9 cellular contexts compared by ENCODE assay signal in genomic region chr3:119700269-119700919, GRCh38. TPM values are rescaled to one million over a fixed set of nuclear protein-coding genes. Genes with fewer than 3 reads are reported as not detected.
DNase-seq lines count a peak whose midpoint lies in the region; ATAC-seq and TF ChIP-seq lines count a peak whose summit lies in the region.
"Had no signal": no experiment of that assay in that cellular context is flagged by ENCODE, and none has a peak within 500 bp of the region (broad histone marks: within the 10 kb centered on the region; RNA-seq: fewer than 3 reads in every experiment).

No MANE protein-coding gene starts in this region.

- peak overlapping the region; percentile 8 for H3K4me3 Mint-ChIP-seq in activated T-cell treated with anti-CD3 and anti-CD28 coated beads, Interleukin-2, amount 50 U/mL, for 24 hours
- H3K4me3 Mint-ChIP-seq in naive thymus-derived CD4-positive, alpha-beta T cell, result peak overlapping the region in 5 of 10 donors; percentile 8 to 59 (median 33)

- no peak overlapping the region for H3K4me3 ChIP-seq in naive thymus-derived CD4-positive, alpha-beta T cell (ENCODE audit: low read length)
- H3K4me3 ChIP-seq in dorsolateral prefrontal cortex, result no peak overlapping the region
- H3K4me3 ChIP-seq in right cardiac atrium (ENCODE audit: low read length), result no peak overlapping the region
- H3K4me3 ChIP-seq: BLaER1 had no signal

- peaks cover 0 to 13% of the 10 kb centered on the region in 2 donors for H3K4me1 ChIP-seq in naive thymus-derived CD4-positive, alpha-beta T cell (ENCODE audit: control insufficient read depth in 2 of 2, insufficient read depth in 2 of 2, low read length in 2 of 2)
- no peaks in the 10 kb centered on the region for H3K4me1 ChIP-seq in right cardiac atrium (ENCODE audit: control insufficient read depth, insufficient read depth, low read length)
- H3K4me1 ChIP-seq: BLaER1 had no signal

- peaks cover 10% of the 10 kb centered on the region for H3K9me3 Mint-ChIP-seq in activated T-cell treated with anti-CD3 and anti-CD28 coated beads, Interleukin-2, amount 50 U/mL, for 24 hours
- peaks cover 0 to 8% (median 0%) of the 10 kb centered on the region in 11 donors for H3K9me3 Mint-ChIP-seq in naive thymus-derived CD4-positive, alpha-beta T cell

- no peaks in the 10 kb centered on the region for H3K9me3 ChIP-seq in naive thymus-derived CD4-positive, alpha-beta T cell (ENCODE audit: control insufficient read depth in 2 of 3, low read length in 3 of 3)
- H3K9me3 ChIP-seq in right cardiac atrium (ENCODE audit: control insufficient read depth, low read length), result no peaks in the 10 kb centered on the region

- intact Hi-C loops in naive thymus-derived CD4-positive, alpha-beta T cell (cut with micrococcal nuclease), result loop anchor here in 1 of 2 donors (1.0 to 10.0 kb wide), 2 partner anchors 23 to 644 kb away; partner anchors contain the start of genes COX17 and LRRC58
- intact Hi-C loops in dorsolateral prefrontal cortex (cut with DNase I), result no loop called here
- intact Hi-C loops in right cardiac atrium (cut with DNase I), result no loop called here

- H3K27ac ChIP-seq in naive thymus-derived CD4-positive, alpha-beta T cell (ENCODE audit: low read depth, low read length), result no peak overlapping the region
- H3K27ac ChIP-seq in dorsolateral prefrontal cortex (no peak overlapping the region), right cardiac atrium (ENCODE audit: low read length) (no peak overlapping the region)
- H3K27ac ChIP-seq: BLaER1 had no signal

- peaks cover 11% of the 10 kb centered on the region for H3K27me3 Mint-ChIP-seq in activated T-cell treated with anti-CD3 and anti-CD28 coated beads, Interleukin-2, amount 50 U/mL, for 24 hours
- H3K27me3 Mint-ChIP-seq in naive thymus-derived CD4-positive, alpha-beta T cell, result peaks cover 0 to 21% (median 3%) of the 10 kb centered on the region in 5 donors

- POLR2A ChIA-PET in naive thymus-derived CD4-positive, alpha-beta T cell (lab: Charles Lee), result interaction anchor here (0.5 kb wide), 1 partner anchor 206 kb away, joined by 3 read pairs; no protein-coding TSS in a partner anchor

- ATAC-seq in activated CD4-positive, CD25-positive, alpha-beta regulatory T cell treated with anti-CD3 and anti-CD28 coated beads, Interleukin-2, amount 50 U/mL, for 24 hours, result peak; percentile 34 to 50
- ATAC-seq in HG03135 (IDR thresholded peaks at IDR 0.05; ENCODE audit: unreplicated experiment), result peak; percentile 35
- ATAC-seq in naive thymus-derived CD4-positive, alpha-beta T cell, result peak; percentile 45
- no peak for ATAC-seq in right cardiac atrium

- DNase-seq in activated CD4-positive, CD25-positive, alpha-beta regulatory T cell treated with anti-CD3 and anti-CD28 coated beads, Interleukin-2, amount 50 U/mL, for 72 hours, result no peak
- peak; percentile 31 for DNase-seq in activated T-cell treated with anti-CD3 and anti-CD28 coated beads, Interleukin-2, amount 50 U/mL, for 24 hours
- DNase-seq in naive thymus-derived CD4-positive, alpha-beta T cell, result peak in 2 of 9 donors; percentile 31 to 33
- no peak for DNase-seq in dorsolateral prefrontal cortex
- DNase-seq in right cardiac atrium, result no peak
- DNase-seq in hepatic stellate cell (ENCODE audit: low spot score), result no peak

- TF ChIP-seq CTCF in dorsolateral prefrontal cortex (IDR thresholded peaks at IDR 0.05 in 54 of 56, conservative IDR thresholded peaks at IDR 0.05 in 2 of 56; ENCODE audit: low read depth in 1 of 56, partially characterized antibody in 56 of 56), result no peak

- H3K27me3 ChIP-seq in naive thymus-derived CD4-positive, alpha-beta T cell (ENCODE audit: control insufficient read depth in 2 of 2, insufficient read depth in 2 of 2, low read length in 2 of 2), result no peaks in the 10 kb centered on the region
- no peaks in the 10 kb centered on the region for H3K27me3 ChIP-seq in dorsolateral prefrontal cortex
- H3K27me3 ChIP-seq in right cardiac atrium (ENCODE audit: control insufficient read depth, insufficient read depth), result no peaks in the 10 kb centered on the region
- H3K27me3 ChIP-seq: BLaER1 had no signal

- H3K36me3 ChIP-seq in naive thymus-derived CD4-positive, alpha-beta T cell (ENCODE audit: control insufficient read depth in 2 of 3, insufficient read depth in 3 of 3, low read length in 3 of 3), result no peaks in the 10 kb centered on the region
- H3K36me3 ChIP-seq: BLaER1 had no signal

- CTCF ChIA-PET in naive thymus-derived CD4-positive, alpha-beta T cell (lab: Charles Lee), result no interaction called here

- H3K4me1 Mint-ChIP-seq in activated T-cell treated with anti-CD3 and anti-CD28 coated beads, Interleukin-2, amount 50 U/mL, for 24 hours (ENCODE audit: low read depth), result peaks cover 46% of the 10 kb centered on the region
- peaks cover 16 to 38% (median 30%) of the 10 kb centered on the region in 7 donors for H3K4me1 Mint-ChIP-seq in naive thymus-derived CD4-positive, alpha-beta T cell

- H3K27ac Mint-ChIP-seq in activated T-cell treated with anti-CD3 and anti-CD28 coated beads, Interleukin-2, amount 50 U/mL, for 24 hours, result peak overlapping the region; percentile 92
- H3K27ac Mint-ChIP-seq in naive thymus-derived CD4-positive, alpha-beta T cell, result peak overlapping the region in 2 of 9 donors; percentile 23 to 84

- WGBS in right cardiac atrium, result 84% methylated on average over 4 of the region's 4 CpGs

- H3K36me3 Mint-ChIP-seq in activated T-cell treated with anti-CD3 and anti-CD28 coated beads, Interleukin-2, amount 50 U/mL, for 24 hours (ENCODE audit: low read depth), result peaks cover 5% of the 10 kb centered on the region
- H3K36me3 Mint-ChIP-seq in naive thymus-derived CD4-positive, alpha-beta T cell, result peaks cover 0 to 9% (median 0%) of the 10 kb centered on the region in 5 donors

RNA-seq across cellular contexts. Expression of gene CFAP91, which starts 2.4 kb away (rescaled TPM):
- under 1 TPM in 2 of 5 experiments, not detected in 3; 0.13 to 0.32 TPM for total RNA-seq in naive thymus-derived CD4-positive, alpha-beta T cell
- polyA plus RNA-seq in naive thymus-derived CD4-positive, alpha-beta T cell, result under 1 TPM in 1 of 2 donors, not detected in 1; 0.17 TPM
- total RNA-seq in dorsolateral prefrontal cortex (10 to 100 TPM in 94 of 120 experiments, 1 to 10 TPM in 26; 6.4 to 19.5 (median 12.4) TPM), right cardiac atrium (1 to 10 TPM in 3 of 4 donors, under 1 TPM in 1; 0.80 to 1.7 (median 1.3) TPM)
- polyA plus RNA-seq in right cardiac atrium, result 0.50 TPM

RNA-seq across cellular contexts. Expression of gene COX17, which starts 23.2 kb away (rescaled TPM):
- 10 to 100 TPM; 25.6 to 55.0 (median 34.8) TPM for total RNA-seq in naive thymus-derived CD4-positive, alpha-beta T cell
- polyA plus RNA-seq in naive thymus-derived CD4-positive, alpha-beta T cell, result 10 to 100 TPM; 35.7 to 60.8 TPM
- total RNA-seq in dorsolateral prefrontal cortex, result 10 to 100 TPM; 24.5 to 55.4 (median 36.6) TPM
- total RNA-seq in right cardiac atrium, result 100 to 1,000 TPM; 108 to 138 (median 132) TPM
- 622 TPM for polyA plus RNA-seq in right cardiac atrium

RNA-seq across cellular contexts. Expression of gene POPDC2, which starts 40.0 kb away (rescaled TPM):
- 1 to 10 TPM; 2.0 to 6.0 (median 4.4) TPM for total RNA-seq in naive thymus-derived CD4-positive, alpha-beta T cell
- polyA plus RNA-seq in naive thymus-derived CD4-positive, alpha-beta T cell, result 1 to 10 TPM; 3.9 TPM
- total RNA-seq in dorsolateral prefrontal cortex (1 to 10 TPM in 111 of 120 experiments, under 1 TPM in 9; 0.47 to 8.0 (median 2.1) TPM), right cardiac atrium (100 to 1,000 TPM; 348 to 827 (median 453) TPM)
- polyA plus RNA-seq in right cardiac atrium, result 504 TPM

Comparison
In these comparisons a context has a peak if more than half of its experiments do, and no peak if none do; other contexts are left out.
1. ATAC-seq: peak in activated CD4-positive, CD25-positive, alpha-beta regulatory T cell treated with anti-CD3 and anti-CD28 coated beads, Interleukin-2, amount 50 U/mL, for 24 hours (2 of 2), HG03135 (single experiment) and naive thymus-derived CD4-positive, alpha-beta T cell (single experiment); none in right cardiac atrium (0 of 2).
2. RNA of gene POPDC2, which starts 40.0 kb away (total RNA-seq): 348 to 827 TPM in right cardiac atrium; 2.0 to 6.0 TPM in naive thymus-derived CD4-positive, alpha-beta T cell and 0.47 to 8.0 TPM in dorsolateral prefrontal cortex; every median in the first group is over 10 times any median in the second.